1 cellular context compared by ENCODE assay signal in genomic region chr12:121065345-121065744, GRCh38.
TF ChIP-seq lines count a peak whose summit lies in the region.

No MANE protein-coding gene starts in this region.

TF ChIP-seq in K562, 482 proteins besides CTCF, POLR2A, EP300 and RAD21:
- TF ChIP-seq ZNF512 (tag; IDR thresholded peaks at IDR 0.05) (peak; percentile 40; the same call in 1 of the 2 replicates), ZNF398 (CRISPR knock-in tag; IDR thresholded peaks at IDR 0.05) (no peak)
